20 cellular contexts compared by ENCODE assay signal in the genomic region with DNA sequence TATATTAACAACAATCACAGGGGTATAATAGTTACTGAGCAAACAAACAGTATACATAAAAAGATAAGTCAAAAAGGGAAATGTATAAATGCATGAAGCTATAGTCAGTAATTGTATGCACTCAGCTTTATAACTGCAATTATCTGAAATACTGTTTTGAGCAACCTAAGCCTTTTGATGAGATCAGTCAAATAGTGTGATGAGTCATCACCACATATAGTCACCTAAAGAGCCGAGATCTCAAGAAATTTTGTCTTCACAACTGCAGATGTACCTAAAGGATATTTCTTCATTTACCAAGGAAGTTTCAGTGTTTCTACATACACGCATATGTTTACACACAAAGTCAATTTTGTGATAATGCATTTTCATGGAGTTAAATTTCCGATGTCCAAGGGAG. TPM values are rescaled to one million over a fixed set of nuclear protein-coding genes. Genes with fewer than 3 reads are reported as not detected.
DNase-seq lines count a peak whose midpoint lies in the region; ATAC-seq, FAIRE-seq and TF ChIP-seq lines count a peak whose summit lies in the region.
"Had no signal": no experiment of that assay in that cellular context is flagged by ENCODE, and none has a peak within 500 bp of the region (broad histone marks: within the 10 kb centered on the region; RNA-seq: fewer than 3 reads in every experiment).

No MANE protein-coding gene starts in this region.

- dilution Hi-C loops in IMR-90 (cut with HindIII; ENCODE audit: low sequenced_read_pairs, unreplicated experiment): no loop called here

- H3K27ac ChIP-seq in HepG2 (ENCODE audit: extremely low read length, insufficient read depth, low read length) (no peak overlapping the region), right lobe of liver (no peak overlapping the region), IMR-90 (ENCODE audit: insufficient read depth, low read length) (no peak overlapping the region), upper lobe of right lung (no peak overlapping the region), right atrium auricular region (no peak overlapping the region)
- H3K27ac ChIP-seq: SJCRH30 had no signal

- H2BK120ac ChIP-seq in IMR-90 (ENCODE audit: low read depth, low read length): no peak overlapping the region

- H3K9me3 Mint-ChIP-seq in stimulated activated effector memory CD8-positive, alpha-beta T cell treated with anti-CD3 and anti-CD28 coated beads, Interleukin-12 subunit alpha, Interleukin-12 subunit beta, amount 100 ng/mL, for 72 hours: peaks cover 6% of the 10 kb centered on the region

- H3K4me1 ChIP-seq in HepG2 (ENCODE audit: insufficient read depth, low read length): no peaks in the 10 kb centered on the region
- no peaks in the 10 kb centered on the region for H3K4me1 ChIP-seq in right lobe of liver
- no peaks in the 10 kb centered on the region for H3K4me1 ChIP-seq in IMR-90 (ENCODE audit: control insufficient read depth, insufficient read depth, low read length)
- H3K4me1 ChIP-seq in upper lobe of right lung: no peaks in the 10 kb centered on the region
- H3K4me1 ChIP-seq in right atrium auricular region: no peaks in the 10 kb centered on the region
- H3K4me1 ChIP-seq: SJCRH30 had no signal

- H3K4me2 ChIP-seq in HepG2 (ENCODE audit: low read depth, low read length) (no peak overlapping the region), IMR-90 (ENCODE audit: low read depth, low read length) (no peak overlapping the region)

- no peaks in the 10 kb centered on the region for H3K79me2 ChIP-seq in HepG2 (ENCODE audit: insufficient read depth, low read length)

- DNase-seq in HepG2 (ENCODE audit: low spot score): no peak
- DNase-seq in right lobe of liver: no peak
- DNase-seq in IMR-90: no peak
- peak; percentile 66 for DNase-seq in OCI-M1 (lab: John Stamatoyannopoulos, UW)
- no peak for DNase-seq in stimulated activated effector memory CD8-positive, alpha-beta T cell treated with anti-CD3 and anti-CD28 coated beads, Interleukin-12 subunit alpha, Interleukin-12 subunit beta, amount 100 ng/mL, for 72 hours (ENCODE audit: low spot score in 2 of 2)
- DNase-seq in upper lobe of right lung: no peak
- DNase-seq in right atrium auricular region (ENCODE audit: low spot score): no peak
- no peak for DNase-seq in NCI-H2171 (lab: John Stamatoyannopoulos, UW)
- DNase-seq: ACHN, AML-193, DMS 273 treated with DMSO at 0.1 percent for 48 hours, MG63, NCI-H1092 treated with DMSO at 0.1 percent for 48 hours, NCI-H2029 treated with DMSO at 0.1 percent for 48 hours, NCI-H2227 treated with DMSO at 0.1 percent for 48 hours, NCI-H524, PC-3, SJCRH30, T-helper 17 cell had no signal

- ATAC-seq in HepG2 (no peak), right lobe of liver (no peak), IMR-90 (ENCODE audit: low read depth) (no peak), upper lobe of right lung (no peak)
- ATAC-seq in stimulated activated effector memory CD8-positive, alpha-beta T cell treated with anti-CD3 and anti-CD28 coated beads, Interleukin-12 subunit alpha, Interleukin-12 subunit beta, amount 100 ng/mL, for 72 hours: peak; percentile 49
- ATAC-seq: PC-3, T-helper 17 cell had no signal

- no peak overlapping the region for H2BK20ac ChIP-seq in IMR-90 (ENCODE audit: low read depth, low read length)

- H2BK5ac ChIP-seq in IMR-90 (ENCODE audit: low read depth, low read length, poor library complexity, severe bottlenecking): no peak overlapping the region

- no TSS peak for BruUV-seq in HepG2 (replicated peaks; lab: Mats Ljungman, UMichigan)
- BruUV-seq in IMR-90 (replicated peaks; lab: Mats Ljungman, UMichigan): no TSS peak

- H3K14ac ChIP-seq in IMR-90 (replicated peaks; ENCODE audit: low read depth, low read length): no peak overlapping the region

- H3K56ac ChIP-seq in IMR-90 (ENCODE audit: extremely low read depth, insufficient read depth, low read length): no peak overlapping the region

- no peak for TF ChIP-seq CTCF in HepG2 (CRISPR knock-in tag; IDR thresholded peaks at IDR 0.05)
- TF ChIP-seq CTCF in right lobe of liver (IDR thresholded peaks at IDR 0.05): no peak
- TF ChIP-seq CTCF in IMR-90 (conservative IDR thresholded peaks at IDR 0.05; ENCODE audit: low read depth, low read length): no peak
- no peak for TF ChIP-seq CTCF in upper lobe of right lung (IDR thresholded peaks at IDR 0.05)
- TF ChIP-seq CTCF in right atrium auricular region (IDR thresholded peaks at IDR 0.05): no peak

- TF ChIP-seq EP300 in HepG2 (IDR thresholded peaks at IDR 0.05; ENCODE audit: low read depth in 2 of 2, low read length in 2 of 2): no peak
- no peak for TF ChIP-seq EP300 in HepG2 (CRISPR knock-in tag; IDR thresholded peaks at IDR 0.05; ENCODE audit: borderline replicate concordance)

- H3K4me3 ChIP-seq in HepG2 (replicated peaks in 1 of 3; ENCODE audit: insufficient read depth in 1 of 3, low read depth in 2 of 3, low read length in 3 of 3) (no peak overlapping the region), right lobe of liver (no peak overlapping the region), IMR-90 (ENCODE audit: insufficient read depth, low read depth, low read length) (no peak overlapping the region), upper lobe of right lung (no peak overlapping the region), right atrium auricular region (no peak overlapping the region)
- H3K4me3 ChIP-seq: MG63, SJCRH30 had no signal

- no peak overlapping the region for H3K4ac ChIP-seq in IMR-90 (ENCODE audit: low read depth, low read length)

- no peak overlapping the region for H3K27ac Mint-ChIP-seq in stimulated activated effector memory CD8-positive, alpha-beta T cell treated with anti-CD3 and anti-CD28 coated beads, Interleukin-12 subunit alpha, Interleukin-12 subunit beta, amount 100 ng/mL, for 72 hours
- H3K27ac Mint-ChIP-seq: CD14-positive monocyte, T-helper 17 cell had no signal

- intact Hi-C loops in HepG2 (cut with micrococcal nuclease; ENCODE audit: unreplicated experiment): no loop called here
- intact Hi-C loops in right lobe of liver (cut with DNase I): no loop called here
- intact Hi-C loops in IMR-90 (cut with micrococcal nuclease): no loop called here
- intact Hi-C loops in upper lobe of right lung (cut with DNase I): no loop called here

- H3K9me3 ChIP-seq in HepG2 (ENCODE audit: low read length) (no peaks in the 10 kb centered on the region), right lobe of liver (no peaks in the 10 kb centered on the region), IMR-90 (ENCODE audit: control insufficient read depth, insufficient read depth, low read length) (no peaks in the 10 kb centered on the region), upper lobe of right lung (no peaks in the 10 kb centered on the region), right atrium auricular region (peaks cover 0 to 6% of the 10 kb centered on the region in 2 donors)
- H3K9me3 ChIP-seq: SJCRH30 had no signal

- H3K4me3 Mint-ChIP-seq in stimulated activated effector memory CD8-positive, alpha-beta T cell treated with anti-CD3 and anti-CD28 coated beads, Interleukin-12 subunit alpha, Interleukin-12 subunit beta, amount 100 ng/mL, for 72 hours: no peak overlapping the region
- H3K4me3 Mint-ChIP-seq: CD14-positive monocyte, T-helper 17 cell had no signal

- H4K5ac ChIP-seq in IMR-90 (ENCODE audit: low read depth, low read length): no peak overlapping the region

- H3K79me1 ChIP-seq in IMR-90 (ENCODE audit: low read depth in 1 of 2, low read length in 2 of 2): no peaks in the 10 kb centered on the region

- H3K27me3 ChIP-seq in HepG2 (ENCODE audit: control insufficient read depth in 1 of 2, insufficient read depth in 2 of 2, low read length in 2 of 2) (peaks cover 0 to 3% of the 10 kb centered on the region in 2 experiments; a peak in 1 of 5 replicates), right lobe of liver (no peaks in the 10 kb centered on the region), IMR-90 (ENCODE audit: control insufficient read depth, insufficient read depth, low read length) (no peaks in the 10 kb centered on the region; the same call in 1 of the 2 replicates), upper lobe of right lung (no peaks in the 10 kb centered on the region), right atrium auricular region (no peaks in the 10 kb centered on the region)
- H3K27me3 ChIP-seq: MG63, SJCRH30 had no signal

- H4K91ac ChIP-seq in IMR-90 (ENCODE audit: insufficient read depth, low read depth, low read length): no peak overlapping the region

- H3K36me3 ChIP-seq in HepG2 (replicated peaks in 1 of 2; ENCODE audit: control insufficient read depth in 1 of 2, insufficient read depth in 2 of 2, low read length in 2 of 2) (no peaks in the 10 kb centered on the region), right lobe of liver (no peaks in the 10 kb centered on the region), IMR-90 (ENCODE audit: control insufficient read depth, insufficient read depth, low read length) (no peaks in the 10 kb centered on the region), upper lobe of right lung (no peaks in the 10 kb centered on the region), right atrium auricular region (no peaks in the 10 kb centered on the region)
- H3K36me3 ChIP-seq: MG63, SJCRH30 had no signal

- H3K23ac ChIP-seq in IMR-90 (ENCODE audit: low read depth, low read length): no peak overlapping the region

- no peak for FAIRE-seq in HepG2 (lab: Jason Lieb, UNC)

- no peaks in the 10 kb centered on the region for H3K4me1 Mint-ChIP-seq in stimulated activated effector memory CD8-positive, alpha-beta T cell treated with anti-CD3 and anti-CD28 coated beads, Interleukin-12 subunit alpha, Interleukin-12 subunit beta, amount 100 ng/mL, for 72 hours
- H3K4me1 Mint-ChIP-seq: CD14-positive monocyte, T-helper 17 cell had no signal

- TF ChIP-seq POLR2A in HepG2 (IDR thresholded peaks at IDR 0.05; ENCODE audit: insufficient read depth in 1 of 2, low read depth in 2 of 2, low read length in 2 of 2) (no peak), right lobe of liver (IDR thresholded peaks at IDR 0.05) (no peak), IMR-90 (IDR thresholded peaks at IDR 0.05; ENCODE audit: low read depth, low read length) (no peak)

- CTCF ChIA-PET in HepG2 (lab: Yijun Ruan, JAX; ENCODE audit: low intra/inter-chr PET ratio, low total read pairs) (no interaction called here), IMR-90 (lab: Yijun Ruan, JAX) (no interaction called here)

- POLR2A ChIA-PET in HepG2 (lab: Yijun Ruan, JAX) (no interaction called here), IMR-90 (lab: Charles Lee; ENCODE audit: unreplicated experiment) (no interaction called here)

- no peaks in the 10 kb centered on the region for H3K36me3 Mint-ChIP-seq in stimulated activated effector memory CD8-positive, alpha-beta T cell treated with anti-CD3 and anti-CD28 coated beads, Interleukin-12 subunit alpha, Interleukin-12 subunit beta, amount 100 ng/mL, for 72 hours
- H3K36me3 Mint-ChIP-seq: CD14-positive monocyte had no signal

- H3K18ac ChIP-seq in IMR-90 (ENCODE audit: low read depth, low read length): no peak overlapping the region

- in situ Hi-C loops in HepG2 (cut with HindIII; ENCODE audit: extremely low pct_ligation_motif_present, low pct_unique_long_range_greater_than_20kb): no loop called here
- in situ Hi-C loops in IMR-90 (cut with MboI; ENCODE audit: low sequenced_read_pairs): no loop called here

- no peak overlapping the region for H2AK9ac ChIP-seq in IMR-90 (replicated peaks; ENCODE audit: low read depth, low read length, poor library complexity)

- H2BK15ac ChIP-seq in IMR-90 (ENCODE audit: low read depth, low read length): no peak overlapping the region

- H3K9ac ChIP-seq in HepG2 (ENCODE audit: insufficient read depth, low read depth, low read length) (no peak overlapping the region), IMR-90 (ENCODE audit: low read depth, low read length) (no peak overlapping the region)

- H4K8ac ChIP-seq in IMR-90 (ENCODE audit: low read depth in 2 of 2, low read length in 2 of 2): no peak overlapping the region

- no peak overlapping the region for H2AK5ac ChIP-seq in IMR-90 (ENCODE audit: low read depth, low read length)

- no peak overlapping the region for H2AFZ ChIP-seq in HepG2 (ENCODE audit: low read length)
- no peak overlapping the region for H2AFZ ChIP-seq in IMR-90 (replicated peaks; ENCODE audit: low read length, poor library complexity)

- WGBS in HepG2 (ENCODE audit: low lambda C conversion rate): 40% methylated on average over 3 of the region's 3 CpGs
- WGBS in right lobe of liver (ENCODE audit: insufficient coverage, low coverage, low lambda C conversion rate, missing lambda C conversion rate): 49% methylated on average over 3 of the region's 3 CpGs
- no CpG with 5 or more reads among the region's 3 CpGs for WGBS in IMR-90 (ENCODE audit: extremely low coverage in 2 of 2, insufficient read length in 1 of 2), 2 experiments

- H4K20me1 ChIP-seq in HepG2 (ENCODE audit: insufficient read depth, low read length) (no peaks in the 10 kb centered on the region), IMR-90 (ENCODE audit: insufficient read depth, low read length) (no peaks in the 10 kb centered on the region)

- H3K9me1 ChIP-seq in IMR-90 (ENCODE audit: insufficient read depth, low read length): no peaks in the 10 kb centered on the region

- TF ChIP-seq RAD21 in HepG2 (CRISPR knock-in tag; IDR thresholded peaks at IDR 0.05) (no peak), IMR-90 (IDR thresholded peaks at IDR 0.05; ENCODE audit: low read length) (no peak)

RNA-seq across cellular contexts. Expression of a gene that starts 5.4 kb away (rescaled TPM):
- total RNA-seq in HepG2 (2016; rRNA removed; fragmentation: Illumina TruSeq; extraction: Trizol): not detected in 2 replicates
- not detected in 2 replicates for total RNA-seq in HepG2 (2016; cell fraction: cytosol; rRNA removed; fragmentation: Illumina TruSeq; extraction: Trizol; ENCODE audit: low read depth)
- not detected in 2 replicates for total RNA-seq in HepG2 (2016; cell fraction: insoluble cytoplasmic fraction; rRNA removed; fragmentation: Illumina TruSeq; extraction: Trizol)
- not detected in 2 replicates for total RNA-seq in HepG2 (2016; cell fraction: membrane; rRNA removed; fragmentation: Illumina TruSeq; extraction: Trizol)
- total RNA-seq in HepG2 (2016; cell fraction: nucleus; rRNA removed; fragmentation: Illumina TruSeq; extraction: Trizol): not detected in 2 replicates
- not detected in 2 replicates for polyA plus RNA-seq in HepG2 (2011; rRNA removed)
- polyA plus RNA-seq in HepG2 (2011; cell fraction: cytosol; rRNA removed): not detected in 2 replicates
- not detected in 2 replicates for polyA plus RNA-seq in HepG2 (2011; cell fraction: nucleus; rRNA removed)
- polyA plus RNA-seq in HepG2 (2012): not detected in 2 replicates
- polyA plus RNA-seq in HepG2 (2016; cell fraction: cytosol; fragmentation: Illumina TruSeq; extraction: Trizol; ENCODE audit: low read depth): not detected in 2 replicates
- polyA plus RNA-seq in HepG2 (2016; cell fraction: insoluble cytoplasmic fraction; fragmentation: Illumina TruSeq; extraction: Trizol; ENCODE audit: low read depth): not detected in 2 replicates
- polyA plus RNA-seq in HepG2 (2016; cell fraction: membrane; fragmentation: Illumina TruSeq; extraction: Trizol; ENCODE audit: low read depth): not detected in 2 replicates
- not detected in 2 replicates for polyA plus RNA-seq in HepG2 (2016; cell fraction: nucleus; fragmentation: Illumina TruSeq; extraction: Trizol; ENCODE audit: insufficient read depth, low read depth)
- not detected in 2 replicates for polyA minus RNA-seq in HepG2 (2011; rRNA and poly(A)+ RNA removed; ENCODE audit: low replicate concordance)
- polyA minus RNA-seq in HepG2 (2011; cell fraction: cytosol; rRNA and poly(A)+ RNA removed): not detected in 2 replicates
- not detected in 2 replicates for polyA minus RNA-seq in HepG2 (2011; cell fraction: nucleus; rRNA and poly(A)+ RNA removed)
- not detected for total RNA-seq in right lobe of liver
- not detected in 2 replicates for total RNA-seq in IMR-90 (2012; rRNA removed)
- not detected in 2 replicates for polyA plus RNA-seq in IMR-90 (2012; rRNA removed)
- polyA plus RNA-seq in IMR-90 (2012; cell fraction: cytosol; rRNA removed): not detected in 2 replicates
- not detected in 2 replicates for polyA plus RNA-seq in IMR-90 (2012; cell fraction: nucleus; rRNA removed; ENCODE audit: low replicate concordance)
- not detected for total RNA-seq in upper lobe of right lung
- not detected for total RNA-seq in right atrium auricular region
- total RNA-seq: PC-3, SJCRH30, T-helper 17 cell had no signal
- polyA plus RNA-seq: CD14-positive monocyte had no signal

RNA-seq across cellular contexts. Expression of a gene that starts 13.5 kb away (rescaled TPM):
- not detected in 2 replicates for total RNA-seq in HepG2 (2016; rRNA removed; fragmentation: Illumina TruSeq; extraction: Trizol)
- total RNA-seq in HepG2 (2016; cell fraction: cytosol; rRNA removed; fragmentation: Illumina TruSeq; extraction: Trizol; ENCODE audit: low read depth): not detected in 2 replicates
- not detected in 2 replicates for total RNA-seq in HepG2 (2016; cell fraction: insoluble cytoplasmic fraction; rRNA removed; fragmentation: Illumina TruSeq; extraction: Trizol)
- not detected in 2 replicates for total RNA-seq in HepG2 (2016; cell fraction: membrane; rRNA removed; fragmentation: Illumina TruSeq; extraction: Trizol)
- not detected in 2 replicates for total RNA-seq in HepG2 (2016; cell fraction: nucleus; rRNA removed; fragmentation: Illumina TruSeq; extraction: Trizol)
- polyA plus RNA-seq in HepG2 (2011; rRNA removed): not detected in 2 replicates
- not detected in 2 replicates for polyA plus RNA-seq in HepG2 (2011; cell fraction: cytosol; rRNA removed)
- polyA plus RNA-seq in HepG2 (2011; cell fraction: nucleus; rRNA removed): not detected in 2 replicates
- not detected in 2 replicates for polyA plus RNA-seq in HepG2 (2012)
- not detected in 2 replicates for polyA plus RNA-seq in HepG2 (2016; cell fraction: cytosol; fragmentation: Illumina TruSeq; extraction: Trizol; ENCODE audit: low read depth)
- polyA plus RNA-seq in HepG2 (2016; cell fraction: insoluble cytoplasmic fraction; fragmentation: Illumina TruSeq; extraction: Trizol; ENCODE audit: low read depth): not detected in 2 replicates
- polyA plus RNA-seq in HepG2 (2016; cell fraction: membrane; fragmentation: Illumina TruSeq; extraction: Trizol; ENCODE audit: low read depth): not detected in 2 replicates
- polyA plus RNA-seq in HepG2 (2016; cell fraction: nucleus; fragmentation: Illumina TruSeq; extraction: Trizol; ENCODE audit: insufficient read depth, low read depth): not detected in 2 replicates
- not detected in 2 replicates for polyA minus RNA-seq in HepG2 (2011; rRNA and poly(A)+ RNA removed; ENCODE audit: low replicate concordance)
- polyA minus RNA-seq in HepG2 (2011; cell fraction: cytosol; rRNA and poly(A)+ RNA removed): not detected in 2 replicates
- polyA minus RNA-seq in HepG2 (2011; cell fraction: nucleus; rRNA and poly(A)+ RNA removed): not detected in 2 replicates
- not detected for total RNA-seq in right lobe of liver
- not detected in 2 replicates for total RNA-seq in IMR-90 (2012; rRNA removed)
- not detected in 2 replicates for polyA plus RNA-seq in IMR-90 (2012; rRNA removed)
- polyA plus RNA-seq in IMR-90 (2012; cell fraction: cytosol; rRNA removed): not detected in 2 replicates
- not detected in 2 replicates for polyA plus RNA-seq in IMR-90 (2012; cell fraction: nucleus; rRNA removed; ENCODE audit: low replicate concordance)
- not detected for total RNA-seq in upper lobe of right lung
- not detected for total RNA-seq in right atrium auricular region
- total RNA-seq: PC-3, SJCRH30, T-helper 17 cell had no signal
- polyA plus RNA-seq: CD14-positive monocyte had no signal

RNA-seq across cellular contexts. Expression of a gene that starts 33.8 kb away (rescaled TPM):
- total RNA-seq in HepG2 (2016; rRNA removed; fragmentation: Illumina TruSeq; extraction: Trizol) (not detected in 2 replicates), right lobe of liver (not detected), IMR-90 (2012; rRNA removed) (not detected in 2 replicates), upper lobe of right lung (not detected), right atrium auricular region (not detected)
- total RNA-seq in HepG2 (2016; cell fraction: cytosol; rRNA removed; fragmentation: Illumina TruSeq; extraction: Trizol; ENCODE audit: low read depth): not detected in 2 replicates
- total RNA-seq in HepG2 (2016; cell fraction: insoluble cytoplasmic fraction; rRNA removed; fragmentation: Illumina TruSeq; extraction: Trizol): not detected in 2 replicates
- total RNA-seq in HepG2 (2016; cell fraction: membrane; rRNA removed; fragmentation: Illumina TruSeq; extraction: Trizol): not detected in 2 replicates
- not detected in 2 replicates for total RNA-seq in HepG2 (2016; cell fraction: nucleus; rRNA removed; fragmentation: Illumina TruSeq; extraction: Trizol)
- polyA plus RNA-seq in HepG2 (2011; rRNA removed) (not detected in 2 replicates), IMR-90 (2012; rRNA removed) (not detected in 2 replicates)
- polyA plus RNA-seq in HepG2 (2011; cell fraction: cytosol; rRNA removed): not detected in 2 replicates
- not detected in 2 replicates for polyA plus RNA-seq in HepG2 (2011; cell fraction: nucleus; rRNA removed)
- not detected in 2 replicates for polyA plus RNA-seq in HepG2 (2012)
- polyA plus RNA-seq in HepG2 (2016; cell fraction: cytosol; fragmentation: Illumina TruSeq; extraction: Trizol; ENCODE audit: low read depth): not detected in 2 replicates
- polyA plus RNA-seq in HepG2 (2016; cell fraction: insoluble cytoplasmic fraction; fragmentation: Illumina TruSeq; extraction: Trizol; ENCODE audit: low read depth): not detected in 2 replicates
- not detected in 2 replicates for polyA plus RNA-seq in HepG2 (2016; cell fraction: membrane; fragmentation: Illumina TruSeq; extraction: Trizol; ENCODE audit: low read depth)
- not detected in 2 replicates for polyA plus RNA-seq in HepG2 (2016; cell fraction: nucleus; fragmentation: Illumina TruSeq; extraction: Trizol; ENCODE audit: insufficient read depth, low read depth)
- polyA minus RNA-seq in HepG2 (2011; rRNA and poly(A)+ RNA removed; ENCODE audit: low replicate concordance): not detected in 2 replicates
- not detected in 2 replicates for polyA minus RNA-seq in HepG2 (2011; cell fraction: cytosol; rRNA and poly(A)+ RNA removed)
- not detected in 2 replicates for polyA minus RNA-seq in HepG2 (2011; cell fraction: nucleus; rRNA and poly(A)+ RNA removed)
- not detected in 2 replicates for polyA plus RNA-seq in IMR-90 (2012; cell fraction: cytosol; rRNA removed)
- 0.05 and 0.09 TPM in 2 replicates for polyA plus RNA-seq in IMR-90 (2012; cell fraction: nucleus; rRNA removed; ENCODE audit: low replicate concordance)
- total RNA-seq: PC-3, SJCRH30, T-helper 17 cell had no signal
- polyA plus RNA-seq: CD14-positive monocyte had no signal

RNA-seq across cellular contexts. Expression of a gene that starts 36.7 kb away (rescaled TPM):
- total RNA-seq in HepG2 (2016; rRNA removed; fragmentation: Illumina TruSeq; extraction: Trizol): not detected in 2 replicates
- total RNA-seq in HepG2 (2016; cell fraction: cytosol; rRNA removed; fragmentation: Illumina TruSeq; extraction: Trizol; ENCODE audit: low read depth): not detected in 2 replicates
- not detected in 2 replicates for total RNA-seq in HepG2 (2016; cell fraction: insoluble cytoplasmic fraction; rRNA removed; fragmentation: Illumina TruSeq; extraction: Trizol)
- total RNA-seq in HepG2 (2016; cell fraction: membrane; rRNA removed; fragmentation: Illumina TruSeq; extraction: Trizol): not detected in 2 replicates
- not detected in 2 replicates for total RNA-seq in HepG2 (2016; cell fraction: nucleus; rRNA removed; fragmentation: Illumina TruSeq; extraction: Trizol)
- polyA plus RNA-seq in HepG2 (2011; rRNA removed): not detected in 2 replicates
- not detected in 2 replicates for polyA plus RNA-seq in HepG2 (2011; cell fraction: cytosol; rRNA removed)
- polyA plus RNA-seq in HepG2 (2011; cell fraction: nucleus; rRNA removed): not detected in 2 replicates
- not detected in 2 replicates for polyA plus RNA-seq in HepG2 (2012)
- polyA plus RNA-seq in HepG2 (2016; cell fraction: cytosol; fragmentation: Illumina TruSeq; extraction: Trizol; ENCODE audit: low read depth): not detected in 2 replicates
- polyA plus RNA-seq in HepG2 (2016; cell fraction: insoluble cytoplasmic fraction; fragmentation: Illumina TruSeq; extraction: Trizol; ENCODE audit: low read depth): not detected in 2 replicates
- not detected in 2 replicates for polyA plus RNA-seq in HepG2 (2016; cell fraction: membrane; fragmentation: Illumina TruSeq; extraction: Trizol; ENCODE audit: low read depth)
- not detected in 2 replicates for polyA plus RNA-seq in HepG2 (2016; cell fraction: nucleus; fragmentation: Illumina TruSeq; extraction: Trizol; ENCODE audit: insufficient read depth, low read depth)
- not detected in 2 replicates for polyA minus RNA-seq in HepG2 (2011; rRNA and poly(A)+ RNA removed; ENCODE audit: low replicate concordance)
- polyA minus RNA-seq in HepG2 (2011; cell fraction: cytosol; rRNA and poly(A)+ RNA removed): not detected in 2 replicates
- not detected in 2 replicates for polyA minus RNA-seq in HepG2 (2011; cell fraction: nucleus; rRNA and poly(A)+ RNA removed)
- not detected for total RNA-seq in right lobe of liver
- total RNA-seq in IMR-90 (2012; rRNA removed): not detected in 2 replicates
- not detected in 2 replicates for polyA plus RNA-seq in IMR-90 (2012; rRNA removed)
- polyA plus RNA-seq in IMR-90 (2012; cell fraction: cytosol; rRNA removed): not detected in 2 replicates
- polyA plus RNA-seq in IMR-90 (2012; cell fraction: nucleus; rRNA removed; ENCODE audit: low replicate concordance): not detected in 2 replicates
- total RNA-seq in upper lobe of right lung: not detected
- not detected for total RNA-seq in right atrium auricular region
- total RNA-seq: PC-3, SJCRH30, T-helper 17 cell had no signal
- polyA plus RNA-seq: CD14-positive monocyte had no signal

RNA-seq across cellular contexts. Expression of a gene that starts 41.7 kb away (rescaled TPM):
- total RNA-seq in HepG2 (2016; rRNA removed; fragmentation: Illumina TruSeq; extraction: Trizol): not detected in 2 replicates
- total RNA-seq in HepG2 (2016; cell fraction: cytosol; rRNA removed; fragmentation: Illumina TruSeq; extraction: Trizol; ENCODE audit: low read depth): not detected in 2 replicates
- not detected in 2 replicates for total RNA-seq in HepG2 (2016; cell fraction: insoluble cytoplasmic fraction; rRNA removed; fragmentation: Illumina TruSeq; extraction: Trizol)
- not detected in 2 replicates for total RNA-seq in HepG2 (2016; cell fraction: membrane; rRNA removed; fragmentation: Illumina TruSeq; extraction: Trizol)
- not detected in 2 replicates for total RNA-seq in HepG2 (2016; cell fraction: nucleus; rRNA removed; fragmentation: Illumina TruSeq; extraction: Trizol)
- not detected in 2 replicates for polyA plus RNA-seq in HepG2 (2011; rRNA removed)
- not detected in 2 replicates for polyA plus RNA-seq in HepG2 (2011; cell fraction: cytosol; rRNA removed)
- not detected in 2 replicates for polyA plus RNA-seq in HepG2 (2011; cell fraction: nucleus; rRNA removed)
- not detected in 2 replicates for polyA plus RNA-seq in HepG2 (2012)
- polyA plus RNA-seq in HepG2 (2016; cell fraction: cytosol; fragmentation: Illumina TruSeq; extraction: Trizol; ENCODE audit: low read depth): not detected in 2 replicates
- not detected in 2 replicates for polyA plus RNA-seq in HepG2 (2016; cell fraction: insoluble cytoplasmic fraction; fragmentation: Illumina TruSeq; extraction: Trizol; ENCODE audit: low read depth)
- polyA plus RNA-seq in HepG2 (2016; cell fraction: membrane; fragmentation: Illumina TruSeq; extraction: Trizol; ENCODE audit: low read depth): not detected in 2 replicates
- polyA plus RNA-seq in HepG2 (2016; cell fraction: nucleus; fragmentation: Illumina TruSeq; extraction: Trizol; ENCODE audit: insufficient read depth, low read depth): not detected in 2 replicates
- not detected in 2 replicates for polyA minus RNA-seq in HepG2 (2011; rRNA and poly(A)+ RNA removed; ENCODE audit: low replicate concordance)
- polyA minus RNA-seq in HepG2 (2011; cell fraction: cytosol; rRNA and poly(A)+ RNA removed): not detected in 2 replicates
- not detected in 2 replicates for polyA minus RNA-seq in HepG2 (2011; cell fraction: nucleus; rRNA and poly(A)+ RNA removed)
- total RNA-seq in right lobe of liver: not detected
- not detected in 2 replicates for total RNA-seq in IMR-90 (2012; rRNA removed)
- not detected in 2 replicates for polyA plus RNA-seq in IMR-90 (2012; rRNA removed)
- not detected in 2 replicates for polyA plus RNA-seq in IMR-90 (2012; cell fraction: cytosol; rRNA removed)
- not detected in 2 replicates for polyA plus RNA-seq in IMR-90 (2012; cell fraction: nucleus; rRNA removed; ENCODE audit: low replicate concordance)
- total RNA-seq in upper lobe of right lung: not detected
- not detected for total RNA-seq in right atrium auricular region
- total RNA-seq: PC-3, SJCRH30, T-helper 17 cell had no signal
- polyA plus RNA-seq: CD14-positive monocyte had no signal
